In the genomic region with DNA sequence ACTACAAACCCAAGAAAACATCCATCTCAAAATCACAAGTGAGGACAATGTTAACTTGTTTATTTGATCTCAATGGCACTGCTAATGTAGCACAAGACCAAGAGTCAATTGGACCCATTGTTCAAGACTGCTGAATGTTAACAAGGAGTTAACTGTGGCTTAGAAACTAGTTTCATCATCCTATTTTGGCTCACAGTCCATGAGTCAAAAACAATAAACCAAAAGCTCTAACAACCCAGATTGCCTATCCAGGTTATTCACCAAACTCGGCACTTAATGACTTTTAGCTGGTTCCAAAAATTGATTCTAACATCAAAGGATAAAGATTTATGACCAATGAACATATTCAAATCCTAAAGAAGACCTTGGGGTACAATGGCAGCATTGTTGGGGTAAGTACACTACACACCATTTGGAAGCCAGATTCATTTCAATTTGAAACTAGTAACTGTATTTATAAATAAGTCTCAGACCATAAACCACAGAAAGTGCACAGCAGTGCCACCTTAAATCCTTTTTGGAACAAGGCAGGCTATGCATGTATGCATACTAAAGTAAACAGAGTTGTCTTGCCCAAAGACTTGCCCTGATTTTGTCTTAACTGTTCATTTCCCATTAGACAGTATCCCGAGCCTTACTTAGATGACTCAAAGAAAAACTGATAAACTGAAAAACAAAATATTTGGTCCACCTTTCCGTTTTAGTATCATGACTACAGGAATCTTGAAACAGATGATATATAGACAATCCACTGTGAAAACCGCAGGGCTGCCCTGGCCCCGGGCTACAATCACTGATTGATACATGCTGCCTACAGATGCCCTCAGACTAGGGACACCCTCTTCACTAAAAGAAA, we compare ENCODE assay signal across 8 cellular contexts.
DNase-seq lines count a peak whose midpoint lies in the region; ATAC-seq and TF ChIP-seq lines count a peak whose summit lies in the region.

No MANE protein-coding gene starts in this region.

- no peaks in the 10 kb centered on the region for H3K4me1 ChIP-seq in right lobe of liver

- peaks cover 15% of the 10 kb centered on the region for H3K36me3 Mint-ChIP-seq in activated CD8-positive, alpha-beta T cell treated with anti-CD3 and anti-CD28 coated beads, Interleukin-2, amount 10 ng/mL, durations not matched to agents 7 days and 5 days (ENCODE audit: low read depth)

- no peak for TF ChIP-seq POLR2A in right lobe of liver (IDR thresholded peaks at IDR 0.05)

- 26% methylated on average over 5 of the region's 5 CpGs for WGBS in right lobe of liver (ENCODE audit: insufficient coverage, low coverage, low lambda C conversion rate, missing lambda C conversion rate)

- intact Hi-C loops in right lobe of liver (cut with DNase I): no loop called here

- no peak overlapping the region for H3K27ac ChIP-seq in right lobe of liver

- H3K9me3 Mint-ChIP-seq in activated CD8-positive, alpha-beta T cell treated with anti-CD3 and anti-CD28 coated beads, Interleukin-2, amount 10 ng/mL, durations not matched to agents 7 days and 5 days (ENCODE audit: insufficient read depth): no peaks in the 10 kb centered on the region

- peaks cover 61% of the 10 kb centered on the region for H3K4me1 Mint-ChIP-seq in activated CD8-positive, alpha-beta T cell treated with anti-CD3 and anti-CD28 coated beads, Interleukin-2, amount 10 ng/mL, durations not matched to agents 7 days and 5 days (ENCODE audit: low read depth)

- no peaks in the 10 kb centered on the region for H3K27me3 ChIP-seq in right lobe of liver

- H3K4me3 Mint-ChIP-seq in activated CD8-positive, alpha-beta T cell treated with anti-CD3 and anti-CD28 coated beads, Interleukin-2, amount 10 ng/mL, durations not matched to agents 7 days and 5 days: no peak overlapping the region

- CTCF ChIA-PET in activated CD8-positive, alpha-beta T cell treated with anti-CD3 and anti-CD28 coated beads, Interleukin-2, amount 10 ng/mL, durations not matched to agents 7 days and 5 days (lab: Charles Lee): interaction anchor here (1.0 kb wide), 1 partner anchor 30 kb away, joined by 3 read pairs; no protein-coding TSS in a partner anchor

- no peak overlapping the region for H3K4me3 ChIP-seq in right lobe of liver

- ATAC-seq in HG03060 (IDR thresholded peaks at IDR 0.05; ENCODE audit: low read depth, unreplicated experiment) (peak; percentile 68), right lobe of liver (peak; percentile 62 to 83 (median 74)), GM21367 (IDR thresholded peaks at IDR 0.05; ENCODE audit: unreplicated experiment) (no peak)
- peak; percentile 13 for ATAC-seq in activated CD8-positive, alpha-beta T cell treated with anti-CD3 and anti-CD28 coated beads, Interleukin-2, amount 10 ng/mL, durations not matched to agents 7 days and 5 days

- POLR2A ChIA-PET in activated CD8-positive, alpha-beta T cell treated with anti-CD3 and anti-CD28 coated beads, Interleukin-2, amount 10 ng/mL, durations not matched to agents 7 days and 5 days (lab: Charles Lee): no interaction called here

- no peaks in the 10 kb centered on the region for H3K36me3 ChIP-seq in right lobe of liver

- no peaks in the 10 kb centered on the region for H3K9me3 ChIP-seq in right lobe of liver

- H3K27ac Mint-ChIP-seq in activated CD8-positive, alpha-beta T cell treated with anti-CD3 and anti-CD28 coated beads, Interleukin-2, amount 10 ng/mL, durations not matched to agents 7 days and 5 days: peak overlapping the region; percentile 57

- no peaks in the 10 kb centered on the region for H3K27me3 Mint-ChIP-seq in activated CD8-positive, alpha-beta T cell treated with anti-CD3 and anti-CD28 coated beads, Interleukin-2, amount 10 ng/mL, durations not matched to agents 7 days and 5 days (ENCODE audit: low read depth)

- TF ChIP-seq CTCF in right lobe of liver (IDR thresholded peaks at IDR 0.05): no peak

- peak; percentile 24 for DNase-seq in stimulated activated CD4-positive, alpha-beta T cell treated with anti-CD3 and anti-CD28 coated beads, Interleukin-15, amount 100 ng/mL, for 24 hours
- DNase-seq in stimulated activated CD4-positive, alpha-beta T cell treated with anti-CD3 and anti-CD28 coated beads, Interleukin-2, amount 100 ng/mL, for 48 hours: no peak
- no peak for DNase-seq in activated CD8-positive, alpha-beta T cell treated with anti-CD3 and anti-CD28 coated beads, Interleukin-2, amount 10 ng/mL, durations not matched to agents 7 days and 5 days
- DNase-seq in right lobe of liver (no peak), GM19238 (ENCODE audit: insufficient read length, low spot score) (no peak), NAMALWA (ENCODE audit: low spot score) (no peak)
